In genomic region chr1:210228158-210228557, GRCh38 we compare ENCODE assay signal across 11 cellular contexts.
"Had no signal": no experiment of that assay in that cellular context is flagged by ENCODE, and none has a peak within 500 bp of the region (broad histone marks: within the 10 kb centered on the region; RNA-seq: fewer than 3 reads in every experiment).

No MANE protein-coding gene starts in this region.

- H3K9ac ChIP-seq: GM23248 had no signal

- H3K27ac ChIP-seq: GM23248 had no signal

- FAIRE-seq: H1, H54 had no signal

- ATAC-seq: GM23338, HCT116 had no signal

- H3K36me3 ChIP-seq: HAP-1 had no signal

- H3K9me3 ChIP-seq: HAP-1 had no signal

- H3K4me2 ChIP-seq: GM23338 had no signal

- H2AFZ ChIP-seq: GM23248, GM23338 had no signal

- DNase-seq: GM23248, GOT3, H7, H9, HCEC 1CT, HFFc6 had no signal

- H3K4me1 ChIP-seq: HAP-1 had no signal

- H3K4me3 ChIP-seq: GM23248, GM23338, HAP-1 had no signal
